In the genomic region with DNA sequence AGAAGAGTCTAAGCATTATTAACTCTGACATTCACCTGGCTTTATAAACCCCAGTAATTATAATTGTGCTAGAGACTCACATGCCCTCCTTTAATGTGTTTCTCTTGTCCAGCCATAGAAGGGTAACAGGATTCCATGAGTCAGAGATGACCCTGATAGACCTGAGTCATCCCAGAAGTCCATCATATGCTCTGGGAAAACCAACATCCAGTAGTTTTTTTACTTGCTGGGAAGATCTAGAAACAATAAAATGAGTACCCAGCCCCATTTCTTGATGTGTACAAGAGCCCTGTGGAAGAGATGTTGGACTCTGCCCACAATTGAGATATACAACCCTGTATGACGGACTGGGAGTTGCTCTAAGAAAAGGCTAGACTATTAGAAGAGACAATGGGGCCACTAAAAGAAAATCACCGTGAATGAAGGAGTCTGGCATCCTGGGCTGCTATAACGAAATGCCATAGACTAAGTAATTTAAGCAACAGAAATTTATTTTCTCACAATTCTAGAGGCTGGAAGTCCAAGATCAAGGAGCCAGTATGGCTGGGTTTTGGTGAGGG, we compare ENCODE assay signal across 13 cellular contexts. TPM values are rescaled to one million over a fixed set of nuclear protein-coding genes. Genes with fewer than 3 reads are reported as not detected.
DNase-seq lines count a peak whose midpoint lies in the region; ATAC-seq, FAIRE-seq and TF ChIP-seq lines count a peak whose summit lies in the region.
"Had no signal": no experiment of that assay in that cellular context is flagged by ENCODE, and none has a peak within 500 bp of the region (broad histone marks: within the 10 kb centered on the region; RNA-seq: fewer than 3 reads in every experiment).

No MANE protein-coding gene starts in this region.

- no peak overlapping the region for H3K18ac ChIP-seq in mesenchymal stem cell (ENCODE audit: low read depth in 1 of 2, low read length in 2 of 2)

- no peak for TF ChIP-seq EP300 in A549 (IDR thresholded peaks at IDR 0.05)

- TF ChIP-seq POLR2A in A549 (IDR thresholded peaks at IDR 0.05; ENCODE audit: low read length) (no peak), testis (IDR thresholded peaks at IDR 0.05) (no peak)

- TF ChIP-seq RAD21 in A549 (conservative IDR thresholded peaks at IDR 0.05 in 1 of 2, IDR thresholded peaks at IDR 0.05 in 1 of 2) = no peak

- no peak overlapping the region for H2BK120ac ChIP-seq in mesenchymal stem cell (ENCODE audit: low read depth, low read length)

- H3K4me2 ChIP-seq in A549 (peak overlapping the region; percentile 47), mesenchymal stem cell (ENCODE audit: low read length, poor library complexity, severe bottlenecking) (no peak overlapping the region)

- H3K27ac ChIP-seq in A549 = peak overlapping the region in 1 of 2 experiments; percentile 56; a peak in 3 of 6 replicates
- no peak overlapping the region for H3K27ac ChIP-seq in mesenchymal stem cell (ENCODE audit: low read length, poor library complexity, severe bottlenecking)
- H3K27ac ChIP-seq in testis = no peak overlapping the region
- H3K27ac ChIP-seq: suprapubic skin had no signal

- no peak overlapping the region for H2AFZ ChIP-seq in mesenchymal stem cell (ENCODE audit: low read depth, low read length)

- DNase-seq in A549 (ENCODE audit: low read depth in 1 of 2, low spot score in 1 of 2) (peak; percentile 30 to 62), LoVo (ENCODE audit: low spot score) (peak; percentile 28), bronchial epithelial cell (ENCODE audit: low read depth) (peak; percentile 89), mesenchymal stem cell (peak; percentile 91), DMS153 (lab: John Stamatoyannopoulos, UW) (no peak), testis (no peak)
- no peak for DNase-seq in activated CD4-positive, alpha-beta T cell treated with anti-CD3 and anti-CD28 coated beads for 48 hours
- DNase-seq: amygdala; head of caudate nucleus; stimulated activated CD4-positive, alpha-beta T cell treated with anti-CD3 and anti-CD28 coated beads, Interleukin-2, amount 100 ng/mL, for 48 hours; T-helper 1 cell had no signal

- no peak overlapping the region for H2BK12ac ChIP-seq in mesenchymal stem cell (ENCODE audit: low read length in 2 of 2)

- H3K9ac ChIP-seq in mesenchymal stem cell (ENCODE audit: low read length) = peak overlapping the region; percentile 69

- no peak overlapping the region for H3K14ac ChIP-seq in mesenchymal stem cell (ENCODE audit: low read length in 2 of 2)

- H3K9me3 ChIP-seq in A549 = no peaks in the 10 kb centered on the region
- H3K9me3 ChIP-seq in mesenchymal stem cell (ENCODE audit: control insufficient read depth, low read length) = no peaks in the 10 kb centered on the region
- H3K9me3 ChIP-seq in testis = no peaks in the 10 kb centered on the region
- H3K9me3 ChIP-seq: suprapubic skin had no signal

- no peak overlapping the region for H4K91ac ChIP-seq in mesenchymal stem cell (ENCODE audit: low read length)

- no peak for FAIRE-seq in A549 (lab: Jason Lieb, UNC)
- no peak for FAIRE-seq in bronchial epithelial cell (lab: Jason Lieb, UNC)

- no peaks in the 10 kb centered on the region for H3K36me3 ChIP-seq in bronchial epithelial cell (ENCODE audit: control insufficient read depth, insufficient read depth, low read length)
- H3K36me3 ChIP-seq in mesenchymal stem cell (ENCODE audit: control insufficient read depth in 1 of 2, insufficient read depth in 2 of 2, low read depth in 1 of 2, low read length in 2 of 2) = no peaks in the 10 kb centered on the region
- no peaks in the 10 kb centered on the region for H3K36me3 ChIP-seq in testis (ENCODE audit: low read depth, missing control alignments)
- H3K36me3 ChIP-seq: suprapubic skin had no signal

- WGBS in A549 (ENCODE audit: missing lambda C conversion rate) = 64% methylated on average over 3 of the region's 3 CpGs
- WGBS in mesenchymal stem cell = 67% methylated on average over 2 of the region's 3 CpGs
- WGBS in testis, 2 donors = 86 to 94% methylated on average over 3 of the region's 3 CpGs

- no peak for TF ChIP-seq CTCF in A549 (IDR thresholded peaks at IDR 0.05)
- TF ChIP-seq CTCF in bronchial epithelial cell (IDR thresholded peaks at IDR 0.05; ENCODE audit: insufficient read depth, low read length, severe bottlenecking) = no peak
- TF ChIP-seq CTCF in testis (IDR thresholded peaks at IDR 0.05) = no peak

- no peak overlapping the region for H4K8ac ChIP-seq in mesenchymal stem cell (ENCODE audit: low read length)

- H3K79me1 ChIP-seq in mesenchymal stem cell (replicated peaks; ENCODE audit: low read length, poor library complexity, severe bottlenecking) = no peaks in the 10 kb centered on the region

- H2AK5ac ChIP-seq in mesenchymal stem cell (ENCODE audit: low read length, severe bottlenecking) = no peak overlapping the region

- H3K4me3 ChIP-seq in A549 = no peak overlapping the region
- no peak overlapping the region for H3K4me3 ChIP-seq in bronchial epithelial cell (ENCODE audit: low read depth, low read length)
- no peak overlapping the region for H3K4me3 ChIP-seq in mesenchymal stem cell (ENCODE audit: insufficient read depth in 1 of 2, low read depth in 1 of 2, low read length in 2 of 2)
- H3K4me3 ChIP-seq in testis = no peak overlapping the region
- H3K4me3 ChIP-seq: suprapubic skin had no signal

- H2BK15ac ChIP-seq in mesenchymal stem cell (ENCODE audit: low read depth, poor library complexity, severe bottlenecking) = no peak overlapping the region

- POLR2A ChIA-PET in A549 (lab: Yijun Ruan, JAX) = no interaction called here

- H3K23ac ChIP-seq in mesenchymal stem cell (ENCODE audit: low read length in 2 of 2) = no peak overlapping the region

- ATAC-seq in A549 (peak; percentile 88 to 93), HG02885 (IDR thresholded peaks at IDR 0.05; ENCODE audit: poor library complexity, unreplicated experiment) (no peak)

- CTCF ChIA-PET in A549 (lab: Yijun Ruan, JAX) = interaction anchor here (1.1 to 3.0 kb wide), 2 partner anchors 9 to 12 kb away, joined by 3 to 16 read pairs; no protein-coding TSS in a partner anchor

- intact Hi-C loops in testis (cut with DNase I; ENCODE audit: low total_unique reads) = no loop called here

- no peaks in the 10 kb centered on the region for H3K27me3 ChIP-seq in bronchial epithelial cell (ENCODE audit: control insufficient read depth, insufficient read depth, low read length)
- no peaks in the 10 kb centered on the region for H3K27me3 ChIP-seq in mesenchymal stem cell (ENCODE audit: control insufficient read depth in 1 of 2, insufficient read depth in 1 of 2, low read length in 2 of 2)
- no peaks in the 10 kb centered on the region for H3K27me3 ChIP-seq in testis
- H3K27me3 ChIP-seq: suprapubic skin had no signal

- H2BK5ac ChIP-seq in mesenchymal stem cell (ENCODE audit: low read depth, low read length, poor library complexity, severe bottlenecking) = no peak overlapping the region

- H3K4me1 ChIP-seq in A549 (peaks cover 17% of the 10 kb centered on the region), mesenchymal stem cell (ENCODE audit: control insufficient read depth, insufficient read depth, low read depth, low read length) (no peaks in the 10 kb centered on the region), testis (no peaks in the 10 kb centered on the region)
- H3K4me1 ChIP-seq: suprapubic skin had no signal

- no peak overlapping the region for H3K4ac ChIP-seq in mesenchymal stem cell (ENCODE audit: low read depth in 1 of 2, low read length in 2 of 2)

TF ChIP-seq in A549, 52 proteins besides CTCF, POLR2A, EP300 and RAD21:
- no peak for TF ChIP-seq RNF2 (IDR thresholded peaks at IDR 0.05; ENCODE audit: borderline replicate concordance, low read depth)
- TF ChIP-seq JUN (IDR thresholded peaks at IDR 0.05) = no peak
- no peak for TF ChIP-seq FOSL2 (IDR thresholded peaks at IDR 0.05)
- peak; percentile 60 for TF ChIP-seq FOSL2 (CRISPR knock-in tag; IDR thresholded peaks at IDR 0.05)

RNA-seq across cellular contexts. Expression of gene THUMPD3, which starts 22.3 kb away (rescaled TPM):
- polyA plus RNA-seq in A549 (2011; rRNA removed) (86.0 and 93.2 TPM in 2 replicates), A549 (2017; fragmentation: RNase III; extraction: RNeasy Plus Mini Kit Qiagen cat#74134 plus additional on column Dnase treatment) (53.9 to 64.4 TPM (median 60.7 TPM) in 3 replicates), testis (ENCODE audit: insufficient read depth, low read depth, low replicate concordance) (140 TPM)
- polyA plus RNA-seq in A549 (2012; cell fraction: cytosol; rRNA removed) = 30.2 and 32.0 TPM in 2 replicates
- polyA plus RNA-seq in A549 (2012; cell fraction: nucleus; rRNA removed) = 15.7 and 22.5 TPM in 2 replicates
- polyA minus RNA-seq in A549 (2011; rRNA and poly(A)+ RNA removed) = 50.7 and 51.4 TPM in 2 replicates
- total RNA-seq in bronchial epithelial cell (68.2 and 74.5 TPM in 2 replicates), testis (10 to 100 TPM; 55.0 to 76.1 TPM)
- polyA plus RNA-seq in mesenchymal stem cell (2013, experiment 1 of 2) = 19.1 TPM
- polyA plus RNA-seq in mesenchymal stem cell (2013, experiment 2 of 2) = 20.3 TPM

RNA-seq across cellular contexts. Expression of gene SETD5, which starts 56.9 kb away (rescaled TPM):
- polyA plus RNA-seq in A549 (2011; rRNA removed) (92.3 and 116 TPM in 2 replicates), A549 (2017; fragmentation: RNase III; extraction: RNeasy Plus Mini Kit Qiagen cat#74134 plus additional on column Dnase treatment) (41.7 to 46.1 TPM (median 44.2 TPM) in 3 replicates), testis (ENCODE audit: insufficient read depth, low read depth, low replicate concordance) (70.5 TPM)
- polyA plus RNA-seq in A549 (2012; cell fraction: cytosol; rRNA removed) = 27.4 and 36.6 TPM in 2 replicates
- 70.5 and 82.3 TPM in 2 replicates for polyA plus RNA-seq in A549 (2012; cell fraction: nucleus; rRNA removed)
- 151 and 153 TPM in 2 replicates for polyA minus RNA-seq in A549 (2011; rRNA and poly(A)+ RNA removed)
- total RNA-seq in bronchial epithelial cell (44.5 and 53.7 TPM in 2 replicates), testis (100 to 1,000 TPM; 155 to 168 TPM)
- polyA plus RNA-seq in mesenchymal stem cell (2013, experiment 1 of 2) = 83.9 TPM
- polyA plus RNA-seq in mesenchymal stem cell (2013, experiment 2 of 2) = 77.6 TPM

Comparison
In these comparisons a context has a peak if more than half of its experiments do, and no peak if none do; other contexts are left out.
1. DNase-seq: peak in A549 (2 of 2), LoVo (single experiment), bronchial epithelial cell (single experiment) and mesenchymal stem cell (single experiment); none in DMS153 (single experiment), testis (single experiment) and activated CD4-positive, alpha-beta T cell treated with anti-CD3 and anti-CD28 coated beads for 48 hours (single experiment).